Comparison of ENCODE assay signal across 18 cellular contexts in genomic region chr15:82183121-82184031, GRCh38.
DNase-seq lines count a peak whose midpoint lies in the region; ATAC-seq, FAIRE-seq and TF ChIP-seq lines count a peak whose summit lies in the region.
"Had no signal": no experiment of that assay in that cellular context is flagged by ENCODE, and none has a peak within 500 bp of the region (broad histone marks: within the 10 kb centered on the region; RNA-seq: fewer than 3 reads in every experiment).

No MANE protein-coding gene starts in this region.

- TF ChIP-seq EP300 in HepG2 (IDR thresholded peaks at IDR 0.05; ENCODE audit: low read depth in 2 of 2, low read length in 2 of 2) (no peak), HepG2 (CRISPR knock-in tag; IDR thresholded peaks at IDR 0.05; ENCODE audit: borderline replicate concordance) (no peak)

- 94% methylated on average over 2 of the region's 2 CpGs for WGBS in HepG2 (ENCODE audit: low lambda C conversion rate)

- FAIRE-seq in HepG2 (lab: Jason Lieb, UNC) = no peak
- FAIRE-seq: GM19239 had no signal

- TF ChIP-seq POLR2A in HepG2 (IDR thresholded peaks at IDR 0.05; ENCODE audit: insufficient read depth in 1 of 2, low read depth in 2 of 2, low read length in 2 of 2) = no peak

- H3K9me3 ChIP-seq in adipocyte (ENCODE audit: control insufficient read depth, low read length) (no peaks in the 10 kb centered on the region), HepG2 (ENCODE audit: low read length) (no peaks in the 10 kb centered on the region)
- H3K9me3 ChIP-seq: colonic mucosa had no signal

- H3K9ac ChIP-seq in adipocyte (ENCODE audit: low read length) (no peak overlapping the region), HepG2 (ENCODE audit: insufficient read depth, low read depth, low read length) (no peak overlapping the region)

- ATAC-seq in HG02852 (IDR thresholded peaks at IDR 0.05; ENCODE audit: unreplicated experiment) = no peak
- ATAC-seq in HepG2 = no peak
- ATAC-seq: activated CD4-positive, alpha-beta T cell treated with anti-CD3 and anti-CD28 coated beads for 36 hours; GM12878 had no signal

- CTCF ChIA-PET in AG04449 (lab: Yijun Ruan, JAX) (interaction anchor here (1.6 to 3.3 kb wide), 3 partner anchors 13 to 137 kb away, joined by 3 to 14 read pairs (median 5); partner anchors contain the start of gene MEX3B), HepG2 (lab: Yijun Ruan, JAX; ENCODE audit: low intra/inter-chr PET ratio, low total read pairs) (no interaction called here)

- no peak for TF ChIP-seq RAD21 in HepG2 (CRISPR knock-in tag; IDR thresholded peaks at IDR 0.05)

- H3K27ac Mint-ChIP-seq in nephron = peak overlapping the region; percentile 17 to 95 (median 79)
- H3K27ac Mint-ChIP-seq in nephron progenitor cell = no peak overlapping the region
- H3K27ac Mint-ChIP-seq: activated CD4-positive, alpha-beta T cell treated with anti-CD3 and anti-CD28 coated beads for 36 hours had no signal

- no peak overlapping the region for H3K4me2 ChIP-seq in HepG2 (ENCODE audit: low read depth, low read length)

- H3K36me3 Mint-ChIP-seq in nephron (ENCODE audit: low read depth) (no peaks in the 10 kb centered on the region), nephron progenitor cell (ENCODE audit: low read depth) (no peaks in the 10 kb centered on the region)

- no peaks in the 10 kb centered on the region for H3K27me3 Mint-ChIP-seq in nephron (ENCODE audit: low read depth)
- no peaks in the 10 kb centered on the region for H3K27me3 Mint-ChIP-seq in nephron progenitor cell (ENCODE audit: low read depth, poor library complexity)
- H3K27me3 Mint-ChIP-seq: activated CD4-positive, alpha-beta T cell treated with anti-CD3 and anti-CD28 coated beads for 36 hours had no signal

- no peak overlapping the region for H3K4me3 ChIP-seq in AG04449 (ENCODE audit: low read depth, low read length)
- peak overlapping the region; percentile 2 for H3K4me3 ChIP-seq in adipocyte (ENCODE audit: low read length)
- H3K4me3 ChIP-seq in fibroblast of the aortic adventitia (ENCODE audit: low read depth, low read length) = no peak overlapping the region
- no peak overlapping the region for H3K4me3 ChIP-seq in HepG2 (replicated peaks in 1 of 3; ENCODE audit: insufficient read depth in 1 of 3, low read depth in 2 of 3, low read length in 3 of 3)
- H3K4me3 ChIP-seq: colonic mucosa, GM12878, lung had no signal

- H3K4me1 ChIP-seq in adipocyte (ENCODE audit: control insufficient read depth, insufficient read depth, low read length) = peaks cover 33% of the 10 kb centered on the region
- H3K4me1 ChIP-seq in HepG2 (ENCODE audit: insufficient read depth, low read length) = no peaks in the 10 kb centered on the region
- H3K4me1 ChIP-seq: colonic mucosa had no signal

- POLR2A ChIA-PET in AG04449 (lab: Yijun Ruan, JAX) (no interaction called here), HepG2 (lab: Yijun Ruan, JAX) (no interaction called here)

- DNase-seq in AG04449 (ENCODE audit: low read depth, low spot score) (peak; percentile 76), adipocyte (ENCODE audit: low read depth) (peak; percentile 80), fibroblast of the aortic adventitia (ENCODE audit: low read depth) (peak; percentile 97), HepG2 (ENCODE audit: low spot score) (no peak), nephron progenitor cell (no peak)
- DNase-seq in central memory CD4-positive, alpha-beta T cell = no peak
- DNase-seq: 8988T; activated CD4-positive, alpha-beta T cell treated with anti-CD3 and anti-CD28 coated beads for 36 hours; activated T-cell treated with anti-CD3 and anti-CD28 coated beads, Interleukin-2, amount 50 U/mL, for 48 hours; colonic mucosa; glutamatergic neuron; NCI-H1436; posterior cingulate gyrus had no signal

- H3K36me3 ChIP-seq in adipocyte (ENCODE audit: control insufficient read depth, insufficient read depth, low read length, severe bottlenecking) = no peaks in the 10 kb centered on the region
- H3K36me3 ChIP-seq in HepG2 (replicated peaks in 1 of 2; ENCODE audit: control insufficient read depth in 1 of 2, insufficient read depth in 2 of 2, low read length in 2 of 2) = no peaks in the 10 kb centered on the region

- BruUV-seq in HepG2 (replicated peaks; lab: Mats Ljungman, UMichigan) = no TSS peak

- H2AFZ ChIP-seq in HepG2 (ENCODE audit: low read length) = no peak overlapping the region

- H3K4me1 Mint-ChIP-seq in nephron (peaks cover 42% of the 10 kb centered on the region), nephron progenitor cell (peaks cover 7% of the 10 kb centered on the region)
- H3K4me1 Mint-ChIP-seq: activated CD4-positive, alpha-beta T cell treated with anti-CD3 and anti-CD28 coated beads for 36 hours had no signal

- no peak overlapping the region for H3K27ac ChIP-seq in HepG2 (ENCODE audit: extremely low read length, insufficient read depth, low read length)
- H3K27ac ChIP-seq: colonic mucosa had no signal

- in situ Hi-C loops in HepG2 (cut with HindIII; ENCODE audit: extremely low pct_ligation_motif_present, low pct_unique_long_range_greater_than_20kb) = no loop called here

- H3K27me3 ChIP-seq in adipocyte (replicated peaks; ENCODE audit: control insufficient read depth, insufficient read depth, low read length) (no peaks in the 10 kb centered on the region), HepG2 (ENCODE audit: control insufficient read depth in 1 of 2, insufficient read depth in 2 of 2, low read length in 2 of 2) (no peaks in the 10 kb centered on the region)
- H3K27me3 ChIP-seq: colonic mucosa had no signal

- H3K9me3 Mint-ChIP-seq in nephron (no peaks in the 10 kb centered on the region), nephron progenitor cell (no peaks in the 10 kb centered on the region)

- TF ChIP-seq CTCF in AG04449 (IDR thresholded peaks at IDR 0.05; ENCODE audit: insufficient read depth, low read length, missing control alignments) = no peak
- no peak for TF ChIP-seq CTCF in fibroblast of the aortic adventitia (IDR thresholded peaks at IDR 0.05; ENCODE audit: insufficient read depth, low read length)
- no peak for TF ChIP-seq CTCF in nephron (IDR thresholded peaks at IDR 0.05; ENCODE audit: unreplicated experiment in 3 of 3)
- no peak for TF ChIP-seq CTCF in HepG2 (CRISPR knock-in tag; IDR thresholded peaks at IDR 0.05)
- no peak for TF ChIP-seq CTCF in nephron progenitor cell (IDR thresholded peaks at IDR 0.05)

- no peaks in the 10 kb centered on the region for H3K79me2 ChIP-seq in HepG2 (ENCODE audit: insufficient read depth, low read length)

- H4K20me1 ChIP-seq in HepG2 (ENCODE audit: insufficient read depth, low read length) = no peaks in the 10 kb centered on the region

- H3K4me3 Mint-ChIP-seq in nephron = peak overlapping the region in 1 of 3 experiments; percentile 57
- H3K4me3 Mint-ChIP-seq in nephron progenitor cell = no peak overlapping the region
- H3K4me3 Mint-ChIP-seq: activated CD4-positive, alpha-beta T cell treated with anti-CD3 and anti-CD28 coated beads for 36 hours had no signal

- intact Hi-C loops in HepG2 (cut with micrococcal nuclease; ENCODE audit: unreplicated experiment) = no loop called here

TF ChIP-seq in HepG2, 621 proteins besides CTCF, POLR2A, EP300 and RAD21:
- TF ChIP-seq ATF3 (CRISPR knock-in tag; IDR thresholded peaks at IDR 0.05) = no peak
- TF ChIP-seq NFE2L2 (IDR thresholded peaks at IDR 0.05; ENCODE audit: low read length) = no peak
- no peak for TF ChIP-seq SAP130 (CRISPR knock-in tag; IDR thresholded peaks at IDR 0.05; ENCODE audit: low read depth)
- no peak for TF ChIP-seq GZF1 (CRISPR knock-in tag; IDR thresholded peaks at IDR 0.05)
- TF ChIP-seq ZNF703 (CRISPR knock-in tag; IDR thresholded peaks at IDR 0.05; ENCODE audit: borderline replicate concordance) = no peak
- TF ChIP-seq ZNF367 (CRISPR knock-in tag; IDR thresholded peaks at IDR 0.05; ENCODE audit: borderline replicate concordance) = no peak
- no peak for TF ChIP-seq GATA4 (IDR thresholded peaks at IDR 0.05; ENCODE audit: borderline replicate concordance, low read depth)

Comparison
In these comparisons a context has a peak if more than half of its experiments do, and no peak if none do; other contexts are left out.
1. DNase-seq: peak in AG04449 (single experiment), adipocyte (single experiment) and fibroblast of the aortic adventitia (single experiment); none in HepG2 (single experiment), nephron progenitor cell (single experiment) and central memory CD4-positive, alpha-beta T cell (single experiment).